ENCODE assay signal across 20 cellular contexts in the genomic region with DNA sequence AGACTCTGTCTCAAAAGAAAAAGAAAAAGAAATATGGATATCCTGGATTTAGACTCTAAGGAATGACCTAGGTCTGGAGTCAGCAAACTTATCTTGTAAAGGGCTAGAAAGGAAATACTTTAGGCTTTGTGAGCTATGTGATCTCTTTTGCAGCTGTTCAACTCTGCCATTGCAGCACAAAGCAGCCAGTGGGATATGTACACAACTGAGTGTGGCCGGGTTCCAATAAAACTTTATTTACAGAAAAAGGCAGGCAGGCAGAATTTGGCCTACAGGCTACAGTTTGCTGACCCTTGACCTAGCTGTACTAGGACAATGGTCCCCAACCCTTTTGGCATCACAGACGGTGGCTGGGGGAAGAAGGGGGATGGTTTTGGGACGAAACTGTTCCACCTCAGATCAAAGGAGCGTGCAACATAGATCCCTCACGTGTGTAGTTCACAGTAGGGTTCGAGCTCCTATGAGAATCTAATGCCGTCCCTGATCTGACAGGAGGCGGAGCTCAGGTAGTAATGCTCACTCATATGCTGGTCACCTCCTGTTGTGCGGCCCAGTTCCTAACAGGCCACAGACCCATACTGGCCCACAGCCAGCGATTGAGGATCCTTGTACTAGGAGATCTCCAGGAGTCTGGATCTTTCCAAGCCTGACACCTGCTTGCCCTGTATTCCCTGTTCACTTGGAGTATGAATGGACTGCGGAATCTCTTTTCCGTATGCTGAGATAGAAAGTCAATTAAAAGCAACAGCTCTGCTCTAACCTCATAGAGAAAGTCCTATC.
"Had no signal": no experiment of that assay in that cellular context is flagged by ENCODE, and none has a peak within 500 bp of the region (broad histone marks: within the 10 kb centered on the region; RNA-seq: fewer than 3 reads in every experiment).

No MANE protein-coding gene starts in this region.

- H3K9me3 ChIP-seq: breast epithelium, heart right ventricle, neutrophil, pancreas, thyroid gland had no signal

- H3K27ac ChIP-seq: breast epithelium, heart right ventricle, neutrophil, pancreas, thyroid gland had no signal

- DNase-seq: activated B cell treated with CpG ODN at 0.5 μM for 24 hours; activated CD4-positive, alpha-beta memory T cell treated with anti-CD3 and anti-CD28 coated beads for 36 hours; activated CD4-positive, alpha-beta T cell treated with anti-CD3 and anti-CD28 coated beads for 4 hours; activated naive CD4-positive, alpha-beta T cell treated with anti-CD3 and anti-CD28 coated beads, Interleukin-2, amount 50 U/mL, for 16 hours; activated T-cell treated with anti-CD3 and anti-CD28 coated beads, Interleukin-2, amount 50 U/mL, for 4 hours; effector CD8-positive, alpha-beta T cell; heart right ventricle; kidney glomerular epithelial cell; mesenchymal stem cell; pancreas; stimulated activated CD4-positive, alpha-beta T cell treated with anti-CD3 and anti-CD28 coated beads, Interleukin-12 subunit alpha, Interleukin-12 subunit beta, amount 100 ng/mL, for 4 hours; stimulated activated CD4-positive, alpha-beta T cell treated with anti-CD3 and anti-CD28 coated beads, Interleukin-1b, Interleukin-23, amount 100 ng/mL, for 48 hours; stimulated activated naive CD4-positive, alpha-beta T cell treated with Interleukin-2 at 50 U/mL for 16 hours; T-cell; T-helper 9 cell; thyroid gland had no signal

- ATAC-seq: activated T-cell treated with anti-CD3 and anti-CD28 coated beads, Interleukin-2, amount 50 U/mL, for 4 hours; esophagus mucosa; natural killer cell treated with Interleukin-12 subunit alpha and Interleukin-12 subunit beta and Interleukin-15 and Interleukin-18, amount 100 ng/mL, for 72 hours; pancreas; T-cell had no signal

- H3K4me1 ChIP-seq: breast epithelium, heart right ventricle, pancreas had no signal

- H3K27me3 ChIP-seq: breast epithelium, heart right ventricle, neutrophil, pancreas, thyroid gland had no signal

- H3K4me3 ChIP-seq: breast epithelium, heart right ventricle, pancreas, thyroid gland had no signal

- H3K36me3 ChIP-seq: breast epithelium had no signal
